11 cellular contexts compared by ENCODE assay signal in genomic region chr7:146449625-146450024, GRCh38.
"Had no signal": no experiment of that assay in that cellular context is flagged by ENCODE, and none has a peak within 500 bp of the region (broad histone marks: within the 10 kb centered on the region; RNA-seq: fewer than 3 reads in every experiment).

No MANE protein-coding gene starts in this region.

- H2AFZ ChIP-seq: GM23248, GM23338 had no signal

- DNase-seq: GM23248, GOT3, H7, H9, HCEC 1CT, HFFc6 had no signal

- H3K9me3 ChIP-seq: HAP-1 had no signal

- H3K9ac ChIP-seq: GM23248 had no signal

- H3K4me3 ChIP-seq: GM23248, GM23338, HAP-1 had no signal

- ATAC-seq: GM23338, HCT116 had no signal

- H3K4me1 ChIP-seq: HAP-1 had no signal

- H3K27ac ChIP-seq: GM23248 had no signal

- H3K36me3 ChIP-seq: HAP-1 had no signal

- H3K4me2 ChIP-seq: GM23338 had no signal

- FAIRE-seq: H1, H54 had no signal
